ENCODE assay signal across 26 cellular contexts in the genomic region with DNA sequence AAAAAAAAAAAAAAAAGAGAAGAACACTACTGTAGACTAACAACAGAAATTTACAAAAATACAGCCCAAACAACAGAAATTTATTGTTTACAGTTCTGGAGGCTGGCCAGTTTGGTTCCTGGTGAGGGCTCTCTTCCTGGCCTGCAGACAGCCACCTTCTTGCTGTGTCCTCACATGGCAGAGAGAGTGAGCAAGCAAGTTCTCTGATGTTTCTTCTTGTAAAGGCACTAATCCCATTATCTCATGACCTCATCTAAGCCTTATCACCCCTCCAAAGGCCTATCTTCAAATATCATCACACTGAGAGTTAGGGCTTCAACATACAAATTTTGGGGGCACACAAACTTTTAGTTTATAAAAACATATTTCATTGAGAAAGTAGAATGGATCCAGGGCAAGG. TPM values are rescaled to one million over a fixed set of nuclear protein-coding genes. Genes with fewer than 3 reads are reported as not detected.
A peak's percentile ranks its signal among the peaks of the same experiment; 100 is the strongest.
DNase-seq lines count a peak whose midpoint lies in the region; ATAC-seq and TF ChIP-seq lines count a peak whose summit lies in the region.
"Had no signal": no experiment of that assay in that cellular context is flagged by ENCODE, and none has a peak within 500 bp of the region (broad histone marks: within the 10 kb centered on the region; RNA-seq: fewer than 3 reads in every experiment).

No MANE protein-coding gene starts in this region.

- no peaks in the 10 kb centered on the region for H3K27me3 ChIP-seq in CD4-positive, CD25-positive, alpha-beta regulatory T cell (ENCODE audit: control insufficient read depth, insufficient read depth, low read length)
- H3K27me3 ChIP-seq in endodermal cell (ENCODE audit: control insufficient read depth, insufficient read depth, low read length, poor library complexity, severe bottlenecking) (peaks cover 15% of the 10 kb centered on the region), heart left ventricle (peaks cover 0 to 28% (median 0%) of the 10 kb centered on the region in 9 donors), vagina (no peaks in the 10 kb centered on the region)
- H3K27me3 ChIP-seq: BLaER1 had no signal

- peak overlapping the region; percentile 43 to 92 (median 71) for H3K27ac Mint-ChIP-seq in CD4-positive, CD25-positive, alpha-beta regulatory T cell
- peak overlapping the region; percentile 26 for H3K27ac Mint-ChIP-seq in endodermal cell
- H3K27ac Mint-ChIP-seq: H9, HFFc6 had no signal

- H3K4me1 ChIP-seq in CD4-positive, CD25-positive, alpha-beta regulatory T cell (ENCODE audit: control insufficient read depth, insufficient read depth, low read length, poor library complexity, severe bottlenecking), result peaks cover 47% of the 10 kb centered on the region
- H3K4me1 ChIP-seq in endodermal cell (ENCODE audit: control insufficient read depth, insufficient read depth, low read length), result peaks cover 8% of the 10 kb centered on the region
- peaks cover 0 to 31% (median 0%) of the 10 kb centered on the region in 12 donors for H3K4me1 ChIP-seq in heart left ventricle
- no peaks in the 10 kb centered on the region for H3K4me1 ChIP-seq in vagina

- H3K36me3 ChIP-seq in CD4-positive, CD25-positive, alpha-beta regulatory T cell (ENCODE audit: control insufficient read depth, insufficient read depth, low read length), result no peaks in the 10 kb centered on the region
- no peaks in the 10 kb centered on the region for H3K36me3 ChIP-seq in endodermal cell (ENCODE audit: control insufficient read depth, insufficient read depth, low read length)
- no peaks in the 10 kb centered on the region for H3K36me3 ChIP-seq in heart left ventricle
- H3K36me3 ChIP-seq in vagina, result no peaks in the 10 kb centered on the region
- H3K36me3 ChIP-seq: BLaER1 had no signal

- H3K9me3 ChIP-seq in CD4-positive, CD25-positive, alpha-beta regulatory T cell (ENCODE audit: control insufficient read depth in 2 of 2, low read length in 2 of 2), result no peaks in the 10 kb centered on the region
- H3K9me3 ChIP-seq in endodermal cell (ENCODE audit: control insufficient read depth, low read length), result peaks cover 24% of the 10 kb centered on the region
- no peaks in the 10 kb centered on the region for H3K9me3 ChIP-seq in heart left ventricle
- no peaks in the 10 kb centered on the region for H3K9me3 ChIP-seq in vagina
- H3K9me3 ChIP-seq: BLaER1, SK-N-SH had no signal

- no peaks in the 10 kb centered on the region for H3K36me3 Mint-ChIP-seq in CD4-positive, CD25-positive, alpha-beta regulatory T cell
- H3K36me3 Mint-ChIP-seq in endodermal cell (ENCODE audit: low read depth), result no peaks in the 10 kb centered on the region

- no peak for ATAC-seq in CD4-positive, CD25-positive, alpha-beta regulatory T cell (ENCODE audit: low read depth in 2 of 2)
- no peak for ATAC-seq in heart left ventricle
- no peak for ATAC-seq in HG03095 (IDR thresholded peaks at IDR 0.05; ENCODE audit: unreplicated experiment)
- ATAC-seq in HG03280 (IDR thresholded peaks at IDR 0.05; ENCODE audit: unreplicated experiment), result no peak
- ATAC-seq: GM12878, Panc1 had no signal

- H3K4me1 Mint-ChIP-seq in CD4-positive, CD25-positive, alpha-beta regulatory T cell, result peaks cover 15 to 80% (median 51%) of the 10 kb centered on the region in 4 donors
- peaks cover 52% of the 10 kb centered on the region for H3K4me1 Mint-ChIP-seq in endodermal cell

- intact Hi-C loops in heart left ventricle (cut with DNase I) (loop anchor here in 2 of 10 donors (5.0 to 10.0 kb wide), 2 partner anchors 64 to 76 kb away; no protein-coding TSS in a partner anchor), vagina (cut with DNase I) (no loop called here)

- no peaks in the 10 kb centered on the region for H3K9me3 Mint-ChIP-seq in CD4-positive, CD25-positive, alpha-beta regulatory T cell
- H3K9me3 Mint-ChIP-seq in endodermal cell, result no peaks in the 10 kb centered on the region
- H3K9me3 Mint-ChIP-seq: H9, HFFc6 had no signal

- no peak overlapping the region for H3K4me3 ChIP-seq in CD4-positive, CD25-positive, alpha-beta regulatory T cell (ENCODE audit: low read depth, low read length)
- peak overlapping the region; percentile 35 for H3K4me3 ChIP-seq in endodermal cell (ENCODE audit: low read length)
- no peak overlapping the region for H3K4me3 ChIP-seq in heart left ventricle
- no peak overlapping the region for H3K4me3 ChIP-seq in vagina
- H3K4me3 ChIP-seq: BLaER1, GM12878 had no signal

- H3K4me3 Mint-ChIP-seq in CD4-positive, CD25-positive, alpha-beta regulatory T cell, result peak overlapping the region in 2 of 4 donors; percentile 26 to 87
- no peak overlapping the region for H3K4me3 Mint-ChIP-seq in endodermal cell
- H3K4me3 Mint-ChIP-seq: H9, HFFc6 had no signal

- no peak overlapping the region for H3K9ac ChIP-seq in endodermal cell (ENCODE audit: extremely low read depth, low read length, poor library complexity, severe bottlenecking)
- H3K9ac ChIP-seq: BLaER1, KMS-11, SK-N-SH had no signal

- no peak for DNase-seq in CD4-positive, CD25-positive, alpha-beta regulatory T cell
- DNase-seq in M059J (ENCODE audit: low read depth) (peak; percentile 19), endodermal cell (no peak), heart left ventricle (no peak), vagina (ENCODE audit: extremely low spot score in 2 of 2) (no peak)
- DNase-seq: ACHN; COR-L47; DMS79; H9; HFFc6; IMR-90; MV-4-11; NCI-H1105 treated with DMSO at 0.1 percent for 48 hours; NCI-H2029 treated with DMSO at 0.1 percent for 48 hours; NCI-H2171 treated with DMSO at 0.1 percent for 48 hours; NCI-H526 treated with DMSO at 0.1 percent for 48 hours; NK-92 treated with Interleukin-12 subunit alpha and Interleukin-12 subunit beta, amount 100 ng/mL, for 24 hours; SIG-M5; SK-N-SH had no signal

- TF ChIP-seq CTCF in C4-2B (conservative IDR thresholded peaks at IDR 0.05), result no peak
- no peak for TF ChIP-seq CTCF in endodermal cell (conservative IDR thresholded peaks at IDR 0.05)
- no peak for TF ChIP-seq CTCF in heart left ventricle (IDR thresholded peaks at IDR 0.05)
- TF ChIP-seq CTCF in vagina (IDR thresholded peaks at IDR 0.05), result no peak

- H3K27ac ChIP-seq in C4-2B (peak overlapping the region; percentile 99), endodermal cell (ENCODE audit: low read depth, low read length) (no peak overlapping the region), heart left ventricle (no peak overlapping the region), vagina (no peak overlapping the region)
- H3K27ac ChIP-seq in CD4-positive, CD25-positive, alpha-beta regulatory T cell (ENCODE audit: insufficient read depth, low read length, poor library complexity, severe bottlenecking), result peak overlapping the region; percentile 9
- H3K27ac ChIP-seq: BLaER1, KMS-11 had no signal

- no peaks in the 10 kb centered on the region for H3K27me3 Mint-ChIP-seq in CD4-positive, CD25-positive, alpha-beta regulatory T cell
- H3K27me3 Mint-ChIP-seq in endodermal cell (ENCODE audit: insufficient read depth), result peaks cover 16% of the 10 kb centered on the region

- TF ChIP-seq POLR2A in heart left ventricle (IDR thresholded peaks at IDR 0.05) (no peak), vagina (IDR thresholded peaks at IDR 0.05) (no peak)

RNA-seq across cellular contexts. Expression of a gene that starts 7.3 kb away (rescaled TPM):
- 21.8 TPM for total RNA-seq in CD4-positive, CD25-positive, alpha-beta regulatory T cell
- polyA plus RNA-seq in CD4-positive, CD25-positive, alpha-beta regulatory T cell, result 10 to 100 TPM; 10.3 to 13.7 (median 12.5) TPM
- total RNA-seq in M059J (2014; rRNA removed; shearing (Covaris generic)), result 0.86 and 3.5 TPM in 2 replicates
- 10 to 100 TPM in 1 of 2 donors, 1 to 10 TPM in 1; 4.4 to 14.1 TPM for total RNA-seq in endodermal cell
- polyA plus RNA-seq in endodermal cell (2013, experiment 1 of 2), result 6.2 TPM
- polyA plus RNA-seq in endodermal cell (2013, experiment 2 of 2), result 5.0 TPM
- 1 to 10 TPM; 2.2 to 4.9 (median 3.3) TPM for total RNA-seq in heart left ventricle
- 1 to 10 TPM; 1.2 to 3.9 TPM for polyA plus RNA-seq in heart left ventricle
- 8.1 TPM for total RNA-seq in vagina

RNA-seq across cellular contexts. Expression of a gene that starts 7.7 kb away (rescaled TPM):
- 11.5 TPM for total RNA-seq in CD4-positive, CD25-positive, alpha-beta regulatory T cell
- 1 to 10 TPM; 1.9 to 5.1 (median 3.0) TPM for polyA plus RNA-seq in CD4-positive, CD25-positive, alpha-beta regulatory T cell
- total RNA-seq in M059J (2014; rRNA removed; shearing (Covaris generic)), result 0.20 and 2.6 TPM in 2 replicates
- total RNA-seq in endodermal cell, result under 1 TPM; 0.18 to 0.58 TPM
- polyA plus RNA-seq in endodermal cell (2013, experiment 1 of 2), result 0.32 TPM
- 0.37 TPM for polyA plus RNA-seq in endodermal cell (2013, experiment 2 of 2)
- total RNA-seq in heart left ventricle, result 1 to 10 TPM in 1 of 9 donors, under 1 TPM in 7, not detected in 1; 0.16 to 1.7 (median 0.36) TPM
- under 1 TPM in 1 of 2 donors, not detected in 1; 0.37 TPM for polyA plus RNA-seq in heart left ventricle
- total RNA-seq in vagina, result 2.7 TPM
- polyA plus RNA-seq: SK-N-SH had no signal

RNA-seq across cellular contexts. Expression of a gene that starts 50.8 kb away (rescaled TPM):
- total RNA-seq in CD4-positive, CD25-positive, alpha-beta regulatory T cell, result 58.6 TPM
- 100 to 1,000 TPM; 102 to 116 (median 114) TPM for polyA plus RNA-seq in CD4-positive, CD25-positive, alpha-beta regulatory T cell
- 96.3 and 118 TPM in 2 replicates for total RNA-seq in M059J (2014; rRNA removed; shearing (Covaris generic))
- total RNA-seq in endodermal cell, result 10 to 100 TPM; 64.0 to 89.4 TPM
- 88.9 TPM for polyA plus RNA-seq in endodermal cell (2013, experiment 1 of 2)
- 86.9 TPM for polyA plus RNA-seq in endodermal cell (2013, experiment 2 of 2)
- total RNA-seq in heart left ventricle, result 100 to 1,000 TPM in 4 of 9 donors, 10 to 100 TPM in 5; 59.0 to 141 (median 91.3) TPM
- 10 to 100 TPM; 52.9 to 89.1 TPM for polyA plus RNA-seq in heart left ventricle
- total RNA-seq in vagina, result 39.8 TPM

Comparison
In these comparisons a context has a peak if more than half of its experiments do, and no peak if none do; other contexts are left out.
1. H3K27ac ChIP-seq: peak in C4-2B (single experiment) and CD4-positive, CD25-positive, alpha-beta regulatory T cell (single experiment); none in endodermal cell (single experiment), heart left ventricle (0 of 12) and vagina (single experiment).